8 cellular contexts compared by ENCODE assay signal in the genomic region with DNA sequence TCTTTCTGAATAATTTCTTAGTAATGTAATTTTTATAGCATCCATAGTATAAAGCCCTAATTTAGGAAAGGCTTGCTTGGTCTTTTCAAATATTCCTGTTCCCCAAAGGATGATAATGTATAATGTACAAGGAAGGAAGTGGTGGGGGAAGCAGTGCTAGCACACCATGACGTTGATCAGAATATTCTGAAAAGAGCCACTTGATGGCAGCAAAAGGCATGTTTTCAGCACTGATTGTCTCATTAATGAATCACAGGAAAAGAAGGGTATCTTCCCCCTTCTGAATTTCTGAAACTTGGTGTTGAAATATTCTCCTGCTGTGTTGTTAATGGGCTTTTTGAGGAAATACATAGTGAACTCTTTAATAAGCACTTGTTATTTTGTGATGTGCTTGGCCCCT.
DNase-seq lines count a peak whose midpoint lies in the region; ATAC-seq and TF ChIP-seq lines count a peak whose summit lies in the region.

No MANE protein-coding gene starts in this region.

- H3K9me3 Mint-ChIP-seq in activated CD8-positive, alpha-beta T cell treated with anti-CD3 and anti-CD28 coated beads, Interleukin-2, amount 10 ng/mL, durations not matched to agents 7 days and 5 days (ENCODE audit: insufficient read depth), result no peaks in the 10 kb centered on the region

- H3K9ac ChIP-seq in smooth muscle cell (ENCODE audit: low read depth), result no peak overlapping the region

- H4K20me1 ChIP-seq in smooth muscle cell (ENCODE audit: low read depth), result no peaks in the 10 kb centered on the region

- peaks cover 4% of the 10 kb centered on the region for H3K27me3 Mint-ChIP-seq in activated CD8-positive, alpha-beta T cell treated with anti-CD3 and anti-CD28 coated beads, Interleukin-2, amount 10 ng/mL, durations not matched to agents 7 days and 5 days (ENCODE audit: low read depth)

- intact Hi-C loops in posterior vena cava (cut with DNase I), result no loop called here

- no peaks in the 10 kb centered on the region for H3K79me2 ChIP-seq in smooth muscle cell (ENCODE audit: low read depth)

- peaks cover 8% of the 10 kb centered on the region for H3K4me1 Mint-ChIP-seq in activated CD8-positive, alpha-beta T cell treated with anti-CD3 and anti-CD28 coated beads, Interleukin-2, amount 10 ng/mL, durations not matched to agents 7 days and 5 days (ENCODE audit: low read depth)

- no peak overlapping the region for H3K27ac ChIP-seq in right atrium auricular region
- H3K27ac ChIP-seq in smooth muscle cell (ENCODE audit: low read depth), result no peak overlapping the region

- ATAC-seq in GM18873 (IDR thresholded peaks at IDR 0.05; ENCODE audit: low FRiP score, unreplicated experiment) (peak; percentile 97), HG02973 (IDR thresholded peaks at IDR 0.05; ENCODE audit: unreplicated experiment) (peak; percentile 93)
- ATAC-seq in activated CD8-positive, alpha-beta T cell treated with anti-CD3 and anti-CD28 coated beads, Interleukin-2, amount 10 ng/mL, durations not matched to agents 7 days and 5 days, result peak; percentile 61

- no peaks in the 10 kb centered on the region for H3F3A ChIP-seq in smooth muscle cell (ENCODE audit: low read depth)

- no peaks in the 10 kb centered on the region for H3K4me1 ChIP-seq in right atrium auricular region
- H3K4me1 ChIP-seq in smooth muscle cell (ENCODE audit: low read depth), result no peaks in the 10 kb centered on the region

- CTCF ChIA-PET in activated CD8-positive, alpha-beta T cell treated with anti-CD3 and anti-CD28 coated beads, Interleukin-2, amount 10 ng/mL, durations not matched to agents 7 days and 5 days (lab: Charles Lee), result interaction anchor here (0.8 to 1.1 kb wide), 3 partner anchors 25 to 312 kb away, joined by 3 to 4 read pairs (median 3); no protein-coding TSS in a partner anchor

- TF ChIP-seq CTCF in right atrium auricular region (IDR thresholded peaks at IDR 0.05) (peak; percentile 14 to 63), smooth muscle cell (IDR thresholded peaks at IDR 0.05; ENCODE audit: borderline replicate concordance, insufficient read depth, poor library complexity, severe bottlenecking) (peak; percentile 45)

- no peak overlapping the region for H3K4me3 Mint-ChIP-seq in activated CD8-positive, alpha-beta T cell treated with anti-CD3 and anti-CD28 coated beads, Interleukin-2, amount 10 ng/mL, durations not matched to agents 7 days and 5 days

- H3K9me3 ChIP-seq in right atrium auricular region (no peaks in the 10 kb centered on the region), smooth muscle cell (replicated peaks; ENCODE audit: low read depth) (no peaks in the 10 kb centered on the region)

- H3K4me3 ChIP-seq in right atrium auricular region (no peak overlapping the region), smooth muscle cell (no peak overlapping the region)

- H3K36me3 Mint-ChIP-seq in activated CD8-positive, alpha-beta T cell treated with anti-CD3 and anti-CD28 coated beads, Interleukin-2, amount 10 ng/mL, durations not matched to agents 7 days and 5 days (ENCODE audit: low read depth), result no peaks in the 10 kb centered on the region

- no peak overlapping the region for H2AFZ ChIP-seq in smooth muscle cell (ENCODE audit: low read depth)

- H3K36me3 ChIP-seq in right atrium auricular region (no peaks in the 10 kb centered on the region), smooth muscle cell (ENCODE audit: low read depth) (no peaks in the 10 kb centered on the region)

- no peak overlapping the region for H3K27ac Mint-ChIP-seq in activated CD8-positive, alpha-beta T cell treated with anti-CD3 and anti-CD28 coated beads, Interleukin-2, amount 10 ng/mL, durations not matched to agents 7 days and 5 days

- 3% methylated on average over 1 of the region's 1 CpG for WGBS in smooth muscle cell (ENCODE audit: low lambda C conversion rate)

- no peak overlapping the region for H3K4me2 ChIP-seq in smooth muscle cell

- POLR2A ChIA-PET in activated CD8-positive, alpha-beta T cell treated with anti-CD3 and anti-CD28 coated beads, Interleukin-2, amount 10 ng/mL, durations not matched to agents 7 days and 5 days (lab: Charles Lee), result no interaction called here

- DNase-seq in D341Med (ENCODE audit: low spot score) (peak; percentile 54), NCI-H2081 treated with DMSO at 0.1 percent for 48 hours (lab: John Stamatoyannopoulos, UW) (peak; percentile 42), right atrium auricular region (ENCODE audit: low spot score) (no peak), smooth muscle cell (lab: John Stamatoyannopoulos, UW; ENCODE audit: unreplicated experiment) (no peak), posterior vena cava (ENCODE audit: low spot score) (no peak)
- peak; percentile 37 for DNase-seq in activated CD8-positive, alpha-beta T cell treated with anti-CD3 and anti-CD28 coated beads, Interleukin-2, amount 10 ng/mL, durations not matched to agents 7 days and 5 days

- H3K27me3 ChIP-seq in right atrium auricular region (no peaks in the 10 kb centered on the region), smooth muscle cell (ENCODE audit: low read depth) (no peaks in the 10 kb centered on the region)

Comparison
In these comparisons a context has a peak if more than half of its experiments do, and no peak if none do; other contexts are left out.
1. DNase-seq: peak in D341Med (single experiment), NCI-H2081 treated with DMSO at 0.1 percent for 48 hours (single experiment) and activated CD8-positive, alpha-beta T cell treated with anti-CD3 and anti-CD28 coated beads, Interleukin-2, amount 10 ng/mL, durations not matched to agents 7 days and 5 days (single experiment); none in right atrium auricular region (single experiment), smooth muscle cell (single experiment) and posterior vena cava (single experiment).
2. Peak in every context shown above with its lines, with median percentiles within 50 percentile points of each other: ATAC-seq.